ENCODE assay signal across 1 cellular context in genomic region chr12:48442191-48442828, GRCh38.
TF ChIP-seq lines count a peak whose summit lies in the region.

No MANE protein-coding gene starts in this region.

TF ChIP-seq in GM23338, 12 proteins besides CTCF, POLR2A, EP300 and RAD21 (continued from another document):
- TF ChIP-seq ZNF462 (CRISPR knock-in tag; IDR thresholded peaks at IDR 0.05) = peak; percentile 88
